ENCODE assay signal across 18 cellular contexts in the genomic region with DNA sequence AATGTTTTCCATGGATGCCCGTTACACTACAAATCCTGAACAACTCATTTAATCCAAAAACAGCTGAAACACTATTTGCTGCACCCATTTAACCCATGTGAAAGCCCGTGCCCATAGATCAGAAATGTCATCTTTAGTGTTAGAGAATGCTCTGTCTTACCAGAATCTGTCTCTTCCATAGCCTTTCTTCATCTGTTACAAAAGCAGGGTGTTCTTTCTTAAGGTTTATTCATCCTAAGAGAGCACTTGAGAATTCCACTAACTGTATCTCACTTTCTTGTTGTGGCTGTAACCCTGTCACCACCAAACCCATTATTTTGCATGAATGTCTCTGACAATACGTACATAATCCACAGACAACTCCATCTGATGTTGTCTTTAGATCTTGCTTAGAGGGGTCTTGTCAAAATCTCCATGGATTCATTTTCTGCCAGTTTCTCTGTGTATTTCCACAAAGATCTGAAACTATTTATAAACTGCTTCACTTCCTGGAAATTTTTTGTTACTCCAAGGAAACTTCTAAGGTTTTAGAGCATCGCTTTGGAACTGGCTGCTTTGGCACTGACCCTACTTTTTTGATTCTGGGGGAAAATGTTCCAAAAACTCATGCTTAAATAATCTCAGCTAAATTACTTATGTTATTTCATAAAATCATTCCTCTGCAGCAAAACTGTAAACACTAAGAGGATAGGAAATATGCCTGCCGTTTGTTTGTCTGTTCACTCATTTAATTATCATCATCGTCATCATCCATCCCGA.
DNase-seq lines count a peak whose midpoint lies in the region; ATAC-seq and TF ChIP-seq lines count a peak whose summit lies in the region.
"Had no signal": no experiment of that assay in that cellular context is flagged by ENCODE, and none has a peak within 500 bp of the region (broad histone marks: within the 10 kb centered on the region; RNA-seq: fewer than 3 reads in every experiment).

No MANE protein-coding gene starts in this region.

- H3K27me3 ChIP-seq in adipocyte (replicated peaks; ENCODE audit: control insufficient read depth, insufficient read depth, low read length) (no peaks in the 10 kb centered on the region), esophagus muscularis mucosa (no peaks in the 10 kb centered on the region), osteoblast (ENCODE audit: insufficient read depth, low read length) (no peaks in the 10 kb centered on the region), thoracic aorta (replicated peaks; ENCODE audit: insufficient read depth) (no peaks in the 10 kb centered on the region)
- H3K27me3 ChIP-seq: BE2C had no signal

- no peak for ATAC-seq in thoracic aorta (ENCODE audit: insufficient number of reproducible peaks, low FRiP score, low read depth)
- ATAC-seq in HG02885 (IDR thresholded peaks at IDR 0.05; ENCODE audit: poor library complexity, unreplicated experiment) = no peak

- H3K27ac ChIP-seq in esophagus muscularis mucosa (replicated peaks in 1 of 4) (peak overlapping the region; percentile 2 to 72 (median 60)), osteoblast (ENCODE audit: low read depth, low read length) (peak overlapping the region; percentile 84), thoracic aorta (peak overlapping the region; percentile 59 to 66)

- peak overlapping the region; percentile 44 for H3K9ac ChIP-seq in adipocyte (ENCODE audit: low read length)

- H3K4me1 ChIP-seq in adipocyte (ENCODE audit: control insufficient read depth, insufficient read depth, low read length) = peaks cover 37% of the 10 kb centered on the region
- H3K4me1 ChIP-seq in esophagus muscularis mucosa = peaks cover 37 to 58% (median 49%) of the 10 kb centered on the region in 4 donors
- H3K4me1 ChIP-seq in osteoblast (ENCODE audit: insufficient read depth, low read length) = peaks cover 52% of the 10 kb centered on the region
- H3K4me1 ChIP-seq in thoracic aorta (ENCODE audit: control insufficient read depth in 1 of 2, low read depth in 2 of 2) = peaks cover 27 to 54% of the 10 kb centered on the region in 2 donors

- no peaks in the 10 kb centered on the region for H3K36me3 ChIP-seq in adipocyte (ENCODE audit: control insufficient read depth, insufficient read depth, low read length, severe bottlenecking)
- no peaks in the 10 kb centered on the region for H3K36me3 ChIP-seq in esophagus muscularis mucosa
- no peaks in the 10 kb centered on the region for H3K36me3 ChIP-seq in osteoblast (ENCODE audit: insufficient read depth, low read length)
- no peaks in the 10 kb centered on the region for H3K36me3 ChIP-seq in thoracic aorta
- H3K36me3 ChIP-seq: BE2C had no signal

- WGBS in esophagus muscularis mucosa = 65% methylated on average over 7 of the region's 7 CpGs

- peak overlapping the region; percentile 63 for H3K4me2 ChIP-seq in osteoblast (ENCODE audit: insufficient read depth, low read length)

- TF ChIP-seq POLR2A in esophagus muscularis mucosa (IDR thresholded peaks at IDR 0.05; ENCODE audit: low read depth) = no peak

- no peak for TF ChIP-seq EP300 in esophagus muscularis mucosa (IDR thresholded peaks at IDR 0.05)

- no peaks in the 10 kb centered on the region for H3K9me3 ChIP-seq in adipocyte (ENCODE audit: control insufficient read depth, low read length)
- H3K9me3 ChIP-seq in esophagus muscularis mucosa = no peaks in the 10 kb centered on the region
- H3K9me3 ChIP-seq in osteoblast (ENCODE audit: low read depth, low read length) = no peaks in the 10 kb centered on the region
- no peaks in the 10 kb centered on the region for H3K9me3 ChIP-seq in thoracic aorta
- H3K9me3 ChIP-seq: BE2C had no signal

- peak overlapping the region; percentile 64 for H3K4me3 ChIP-seq in adipocyte (ENCODE audit: low read length)
- H3K4me3 ChIP-seq in esophagus muscularis mucosa = no peak overlapping the region
- no peak overlapping the region for H3K4me3 ChIP-seq in osteoblast (ENCODE audit: insufficient read depth, low read length)
- H3K4me3 ChIP-seq in thoracic aorta = peak overlapping the region; percentile 24

- H2AFZ ChIP-seq in osteoblast (ENCODE audit: low read length) = peak overlapping the region; percentile 55

- intact Hi-C loops in esophagus muscularis mucosa (cut with DNase I) = no loop called here

- DNase-seq in adipocyte (ENCODE audit: low read depth) (no peak), esophagus muscularis mucosa (ENCODE audit: extremely low spot score) (no peak), osteoblast (ENCODE audit: insufficient read length, low spot score, missing footprints) (no peak), thoracic aorta (ENCODE audit: low spot score) (no peak), NCI-H524 treated with DMSO at 0.1 percent for 48 hours (lab: John Stamatoyannopoulos, UW) (no peak)
- no peak for DNase-seq in stimulated activated CD4-positive, alpha-beta T cell treated with anti-CD3 and anti-CD28 coated beads, Interleukin-12 subunit alpha, Interleukin-12 subunit beta, amount 100 ng/mL, for 4 hours
- no peak for DNase-seq in stimulated activated CD4-positive, alpha-beta T cell treated with anti-CD3 and anti-CD28 coated beads, Interleukin-4, amount 100 ng/mL, for 4 hours
- DNase-seq: activated CD4-positive, alpha-beta memory T cell treated with anti-CD3 and anti-CD28 coated beads, Interleukin-2, amount 10 ng/mL, durations not matched to agents 7 days and 5 days; activated gamma-delta T cell; BE2C; DMS79 treated with DMSO at 0.1 percent for 48 hours; foreskin fibroblast; naive B cell; NCI-H1694 treated with DMSO at 0.1 percent for 48 hours; NCI-H69; RPMI8226; small intestine had no signal

- no peaks in the 10 kb centered on the region for H4K20me1 ChIP-seq in osteoblast (ENCODE audit: insufficient read depth, low read length)

- H3K79me2 ChIP-seq in osteoblast (ENCODE audit: insufficient read depth, low read length) = no peaks in the 10 kb centered on the region

- TF ChIP-seq CTCF in esophagus muscularis mucosa (IDR thresholded peaks at IDR 0.05) = no peak
- TF ChIP-seq CTCF in osteoblast (IDR thresholded peaks at IDR 0.05; ENCODE audit: extremely low read depth, low read depth, low read length) = no peak
- TF ChIP-seq CTCF in thoracic aorta (IDR thresholded peaks at IDR 0.05) = no peak

Comparison
In these comparisons a context has a peak if more than half of its experiments do, and no peak if none do; other contexts are left out.
1. H3K4me3 ChIP-seq: peak in adipocyte (single experiment) and thoracic aorta (single experiment); none in esophagus muscularis mucosa (0 of 4) and osteoblast (single experiment).
2. Peak in every context shown above with its lines, with median percentiles within 50 percentile points of each other: H3K27ac ChIP-seq.